ENCODE assay signal across 13 cellular contexts in the genomic region with DNA sequence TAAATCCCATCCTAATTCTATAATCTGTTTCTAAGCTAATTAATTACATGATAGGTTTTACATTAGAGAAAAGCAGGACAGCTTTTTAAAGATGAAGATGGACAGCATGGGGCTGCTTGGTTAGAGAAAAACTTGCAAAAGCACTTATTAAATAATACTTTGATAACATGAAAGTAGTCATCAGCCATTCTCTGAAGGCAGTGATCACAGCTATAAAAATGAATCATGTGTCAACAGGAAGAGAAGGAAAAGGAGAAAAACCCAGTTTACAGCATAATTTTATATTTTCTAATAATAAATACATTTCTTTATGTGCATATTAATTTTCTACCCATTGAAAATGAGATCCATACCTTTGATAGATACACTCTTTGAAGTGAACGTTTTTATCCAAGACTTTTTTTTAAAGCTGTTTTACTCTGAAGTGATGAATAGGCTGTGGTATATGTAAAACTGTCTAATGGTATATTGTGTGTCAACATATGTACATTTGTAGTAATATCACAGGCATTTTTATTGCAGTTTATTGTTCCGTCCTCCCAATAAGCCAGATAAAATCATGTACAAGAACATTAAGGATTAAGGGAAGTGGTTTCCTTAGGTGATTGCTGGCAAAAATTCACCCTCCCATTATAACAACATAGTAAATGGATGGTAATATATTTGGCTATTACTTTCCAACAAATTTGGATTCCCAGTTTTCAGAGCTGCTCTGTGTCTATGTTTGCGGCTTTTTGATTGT. TPM values are rescaled to one million over a fixed set of nuclear protein-coding genes. Genes with fewer than 3 reads are reported as not detected.
DNase-seq lines count a peak whose midpoint lies in the region; ATAC-seq, FAIRE-seq and TF ChIP-seq lines count a peak whose summit lies in the region.
"Had no signal": no experiment of that assay in that cellular context is flagged by ENCODE, and none has a peak within 500 bp of the region (broad histone marks: within the 10 kb centered on the region; RNA-seq: fewer than 3 reads in every experiment).

No MANE protein-coding gene starts in this region.

- H3K79me1 ChIP-seq in mesenchymal stem cell (replicated peaks; ENCODE audit: low read length, poor library complexity, severe bottlenecking), result peaks cover 8% of the 10 kb centered on the region

- TF ChIP-seq CTCF in suprapubic skin (IDR thresholded peaks at IDR 0.05), result no peak

- H3K9ac ChIP-seq in mesenchymal stem cell (ENCODE audit: low read length), result no peak overlapping the region
- H3K9ac ChIP-seq: parathyroid adenoma had no signal

- H3K4me3 ChIP-seq in suprapubic skin (peak overlapping the region; percentile 83), mesenchymal stem cell (ENCODE audit: insufficient read depth in 1 of 2, low read depth in 1 of 2, low read length in 2 of 2) (no peak overlapping the region)

- H3K27me3 Mint-ChIP-seq in T-helper 17 cell, result peaks cover 26% of the 10 kb centered on the region

- no peak for TF ChIP-seq POLR2A in suprapubic skin (IDR thresholded peaks at IDR 0.05)

- H2BK15ac ChIP-seq in mesenchymal stem cell (ENCODE audit: low read depth, poor library complexity, severe bottlenecking), result no peak overlapping the region

- CTCF ChIA-PET in HEK293T (lab: Yijun Ruan, JAX), result interaction anchor here (0.6 to 0.9 kb wide), 2 partner anchors 73 to 328 kb away, joined by 3 read pairs; no protein-coding TSS in a partner anchor

- TF ChIP-seq EP300 in suprapubic skin (IDR thresholded peaks at IDR 0.05), result no peak

- no peak overlapping the region for H2BK120ac ChIP-seq in mesenchymal stem cell (ENCODE audit: low read depth, low read length)

- no peak overlapping the region for H4K91ac ChIP-seq in mesenchymal stem cell (ENCODE audit: low read length)

- H3K23ac ChIP-seq in mesenchymal stem cell (ENCODE audit: low read length in 2 of 2), result no peak overlapping the region

- H3K27ac ChIP-seq in suprapubic skin (peak overlapping the region; percentile 76), mesenchymal stem cell (ENCODE audit: low read length, poor library complexity, severe bottlenecking) (no peak overlapping the region)
- H3K27ac ChIP-seq: parathyroid adenoma had no signal

- H3K27me3 ChIP-seq in suprapubic skin (peaks cover 9% of the 10 kb centered on the region), mesenchymal stem cell (ENCODE audit: control insufficient read depth in 1 of 2, insufficient read depth in 1 of 2, low read length in 2 of 2) (peaks cover 0 to 20% of the 10 kb centered on the region in 2 experiments)

- POLR2A ChIA-PET in HEK293T (lab: Yijun Ruan, JAX), result interaction anchor here (1.3 kb wide), 1 partner anchor 52 kb away, joined by 4 read pairs; no protein-coding TSS in a partner anchor

- H3K14ac ChIP-seq in mesenchymal stem cell (ENCODE audit: low read length in 2 of 2), result no peak overlapping the region

- peaks cover 6% of the 10 kb centered on the region for H3K36me3 Mint-ChIP-seq in T-helper 17 cell (ENCODE audit: low read depth)

- WGBS in suprapubic skin, result 54% methylated on average over 3 of the region's 3 CpGs
- WGBS in mesenchymal stem cell, result 100% methylated on average over 1 of the region's 3 CpGs

- no peak for DNase-seq in HEK293T (ENCODE audit: extremely low spot score)
- no peak for DNase-seq in T-helper 17 cell
- no peak for DNase-seq in suprapubic skin (ENCODE audit: low spot score in 2 of 2)
- no peak for DNase-seq in mesenchymal stem cell
- no peak for DNase-seq in dedifferentiated amniotic fluid mesenchymal stem cell (ENCODE audit: extremely low spot score)
- DNase-seq: effector memory CD4-positive, alpha-beta T cell; NCI-H2171 treated with DMSO at 0.1 percent for 48 hours; RPMI8226; stimulated activated CD4-positive, alpha-beta T cell treated with anti-CD3 and anti-CD28 coated beads, Interleukin-4, amount 100 ng/mL, for 4 hours; stimulated activated naive CD8-positive, alpha-beta T cell treated with anti-CD3 and anti-CD28 coated beads, Interleukin-15, Interleukin-2, amounts not matched to agents 100 U/mL and 50 U/mL, for 24 hours had no signal

- no peak overlapping the region for H3K27ac Mint-ChIP-seq in T-helper 17 cell

- no peak overlapping the region for H3K4me2 ChIP-seq in mesenchymal stem cell (ENCODE audit: low read length, poor library complexity, severe bottlenecking)

- H2BK5ac ChIP-seq in mesenchymal stem cell (ENCODE audit: low read depth, low read length, poor library complexity, severe bottlenecking), result no peak overlapping the region

- peak; percentile 17 for FAIRE-seq in islet of Langerhans (lab: Jason Lieb, UNC)

- H3K9me3 ChIP-seq in T-helper 17 cell (ENCODE audit: control insufficient read depth, low read length, poor library complexity, severe bottlenecking) (no peaks in the 10 kb centered on the region), suprapubic skin (no peaks in the 10 kb centered on the region), mesenchymal stem cell (ENCODE audit: control insufficient read depth, low read length) (no peaks in the 10 kb centered on the region)

- H2BK12ac ChIP-seq in mesenchymal stem cell (ENCODE audit: low read length in 2 of 2), result no peak overlapping the region

- no peaks in the 10 kb centered on the region for H3K36me3 ChIP-seq in suprapubic skin
- peaks cover 0 to 4% of the 10 kb centered on the region in 2 experiments for H3K36me3 ChIP-seq in mesenchymal stem cell (ENCODE audit: control insufficient read depth in 1 of 2, insufficient read depth in 2 of 2, low read depth in 1 of 2, low read length in 2 of 2)

- H3K18ac ChIP-seq in mesenchymal stem cell (ENCODE audit: low read depth in 1 of 2, low read length in 2 of 2), result no peak overlapping the region

- H4K8ac ChIP-seq in mesenchymal stem cell (ENCODE audit: low read length), result no peak overlapping the region

- ATAC-seq in T-helper 17 cell (no peak), HG02798 (IDR thresholded peaks at IDR 0.05; ENCODE audit: poor library complexity, unreplicated experiment) (no peak)
- ATAC-seq: stimulated activated naive CD8-positive, alpha-beta T cell treated with anti-CD3 and anti-CD28 coated beads, Interleukin-15, Interleukin-2, amounts not matched to agents 100 U/mL and 50 U/mL, for 24 hours had no signal

- no peak overlapping the region for H2AFZ ChIP-seq in mesenchymal stem cell (ENCODE audit: low read depth, low read length)

- H3K4me1 ChIP-seq in suprapubic skin (peaks cover 8% of the 10 kb centered on the region), mesenchymal stem cell (ENCODE audit: control insufficient read depth, insufficient read depth, low read depth, low read length) (no peaks in the 10 kb centered on the region)
- H3K4me1 ChIP-seq: parathyroid adenoma had no signal

- H3K4me1 Mint-ChIP-seq in T-helper 17 cell, result peaks cover 8% of the 10 kb centered on the region

- H3K4me3 Mint-ChIP-seq in T-helper 17 cell, result peak overlapping the region; percentile 96

- H2AK5ac ChIP-seq in mesenchymal stem cell (ENCODE audit: low read length, severe bottlenecking), result no peak overlapping the region

- H3K4ac ChIP-seq in mesenchymal stem cell (ENCODE audit: low read depth in 1 of 2, low read length in 2 of 2), result no peak overlapping the region

TF ChIP-seq in HEK293T, 16 proteins besides CTCF, POLR2A, EP300 and RAD21:
- no peak for TF ChIP-seq SUZ12 (IDR thresholded peaks at IDR 0.05)
- TF ChIP-seq, protein P1, sequence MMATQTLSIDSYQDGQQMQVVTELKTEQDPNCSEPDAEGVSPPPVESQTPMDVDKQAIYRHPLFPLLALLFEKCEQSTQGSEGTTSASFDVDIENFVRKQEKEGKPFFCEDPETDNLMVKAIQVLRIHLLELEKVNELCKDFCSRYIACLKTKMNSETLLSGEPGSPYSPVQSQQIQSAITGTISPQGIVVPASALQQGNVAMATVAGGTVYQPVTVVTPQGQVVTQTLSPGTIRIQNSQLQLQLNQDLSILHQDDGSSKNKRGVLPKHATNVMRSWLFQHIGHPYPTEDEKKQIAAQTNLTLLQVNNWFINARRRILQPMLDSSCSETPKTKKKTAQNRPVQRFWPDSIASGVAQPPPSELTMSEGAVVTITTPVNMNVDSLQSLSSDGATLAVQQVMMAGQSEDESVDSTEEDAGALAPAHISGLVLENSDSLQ (IDR thresholded peaks at IDR 0.05), result peak; percentile 41; the same call in 1 of the 2 replicates

RNA-seq across cellular contexts. Expression of a gene that starts 1.4 kb away (rescaled TPM):
- 1 to 10 TPM; 3.1 to 3.7 TPM for total RNA-seq in T-helper 17 cell
- total RNA-seq in suprapubic skin, result 100 to 1,000 TPM; 233 to 372 (median 276) TPM
- polyA plus RNA-seq in mesenchymal stem cell (2013, experiment 1 of 2), result 5.2 TPM
- 6.0 TPM for polyA plus RNA-seq in mesenchymal stem cell (2013, experiment 2 of 2)

Comparison
In these comparisons a context has a peak if more than half of its experiments do, and no peak if none do; other contexts are left out.
1. RNA of a gene that starts 1.4 kb away (total RNA-seq): 233 to 372 TPM in suprapubic skin; 3.1 to 3.7 TPM in T-helper 17 cell; every median in the first group is over 10 times any median in the second.